12 cellular contexts compared by ENCODE assay signal in genomic region chr7:17532861-17533404, GRCh38.
DNase-seq lines count a peak whose midpoint lies in the region; ATAC-seq, FAIRE-seq and TF ChIP-seq lines count a peak whose summit lies in the region.
"Had no signal": no experiment of that assay in that cellular context is flagged by ENCODE, and none has a peak within 500 bp of the region (broad histone marks: within the 10 kb centered on the region; RNA-seq: fewer than 3 reads in every experiment).

No MANE protein-coding gene starts in this region.

- H3K9ac ChIP-seq in H1 (replicated peaks in 1 of 4; ENCODE audit: extremely low read depth in 1 of 4, low read depth in 3 of 4, low read length in 3 of 4): no peak overlapping the region
- H3K9ac ChIP-seq: neural progenitor cell had no signal

- no peaks in the 10 kb centered on the region for H3K27me3 ChIP-seq in H1 (replicated peaks in 1 of 4; ENCODE audit: control insufficient read depth in 3 of 4, extremely low read depth in 1 of 4, insufficient read depth in 3 of 4, low read length in 3 of 4)
- H3K27me3 ChIP-seq: neural progenitor cell had no signal

- TF ChIP-seq RAD21 in H1 (IDR thresholded peaks at IDR 0.05 in 1 of 2, conservative IDR thresholded peaks at IDR 0.05 in 1 of 2; ENCODE audit: low read depth in 2 of 2, low read length in 2 of 2): no peak

- H2AK5ac ChIP-seq in H1 (ENCODE audit: low read depth, low read length): no peak overlapping the region

- H3K4me3 ChIP-seq in H1 (ENCODE audit: extremely low read depth in 1 of 4, insufficient read depth in 2 of 4, low read depth in 3 of 4, low read length in 4 of 4): no peak overlapping the region
- H3K4me3 ChIP-seq: neural progenitor cell had no signal

- no peak overlapping the region for H3K27ac ChIP-seq in H1 (ENCODE audit: low read depth, low read length)
- H3K27ac ChIP-seq: neural progenitor cell had no signal

- H3K9me3 ChIP-seq in H1 (ENCODE audit: insufficient read depth in 2 of 2, low read depth in 1 of 2, low read length in 1 of 2): no peaks in the 10 kb centered on the region

- no peak for ATAC-seq in GM21526 (IDR thresholded peaks at IDR 0.05; ENCODE audit: low FRiP score, unreplicated experiment)
- ATAC-seq in HG02884 (IDR thresholded peaks at IDR 0.05; ENCODE audit: unreplicated experiment): no peak

- H4K20me1 ChIP-seq in H1 (replicated peaks in 1 of 2; ENCODE audit: control insufficient read depth in 1 of 2, insufficient read depth in 2 of 2, low read length in 2 of 2): no peaks in the 10 kb centered on the region

- peaks cover 3% of the 10 kb centered on the region for H3K9me3 Mint-ChIP-seq in osteocyte (ENCODE audit: unreplicated experiment)
- H3K9me3 Mint-ChIP-seq: neural progenitor cell had no signal

- no peak overlapping the region for H3K4me2 ChIP-seq in H1 (ENCODE audit: insufficient read depth in 1 of 2, low read depth in 2 of 2, low read length in 2 of 2)
- H3K4me2 ChIP-seq: neural progenitor cell had no signal

- no peak for TF ChIP-seq EP300 in H1 (IDR thresholded peaks at IDR 0.05; ENCODE audit: borderline replicate concordance in 1 of 2, low read depth in 2 of 2, low read length in 2 of 2)

- no peak overlapping the region for H3K14ac ChIP-seq in H1 (ENCODE audit: insufficient read length)

- H3K56ac ChIP-seq in H1 (replicated peaks; ENCODE audit: insufficient read length, low read depth, low read length): no peak overlapping the region

- H2BK120ac ChIP-seq in H1 (replicated peaks; ENCODE audit: low read depth, low read length): no peak overlapping the region

- peaks cover 6% of the 10 kb centered on the region for H3K36me3 Mint-ChIP-seq in osteocyte (ENCODE audit: unreplicated experiment)
- H3K36me3 Mint-ChIP-seq: neural progenitor cell had no signal

- no peaks in the 10 kb centered on the region for H3K27me3 Mint-ChIP-seq in osteocyte (ENCODE audit: unreplicated experiment)

- no peak overlapping the region for H4K5ac ChIP-seq in H1 (ENCODE audit: insufficient read length, low read depth, low read length)

- 94% methylated on average over 2 of the region's 2 CpGs; no CpG with 5 or more reads in 1 of the 2 experiments for WGBS in H1 (ENCODE audit: extremely low coverage in 1 of 2, insufficient coverage in 1 of 2, insufficient read length in 1 of 2, insufficient replicate concordance in 2 of 2, low coverage in 1 of 2, low lambda C conversion rate in 2 of 2, missing lambda C conversion rate in 1 of 2), 2 experiments

- POLR2A ChIA-PET in H1 (lab: Charles Lee; ENCODE audit: partially characterized antibody): no interaction called here

- H3K79me2 ChIP-seq in H1 (ENCODE audit: control insufficient read depth in 1 of 2, insufficient read depth in 2 of 2, low read length in 2 of 2): no peaks in the 10 kb centered on the region

- H3K23ac ChIP-seq in H1 (ENCODE audit: insufficient read length): no peak overlapping the region

- H3K23me2 ChIP-seq in H1 (ENCODE audit: low read depth, low read length): no peaks in the 10 kb centered on the region; the same call in 1 of the 2 replicates

- H3K4me3 Mint-ChIP-seq in osteocyte (ENCODE audit: unreplicated experiment): no peak overlapping the region
- H3K4me3 Mint-ChIP-seq: neural progenitor cell had no signal

- peaks cover 0 to 3% (median 0%) of the 10 kb centered on the region in 4 experiments; a peak in 1 of 7 replicates for H3K4me1 ChIP-seq in H1 (replicated peaks in 1 of 4; ENCODE audit: control insufficient read depth in 3 of 4, insufficient read depth in 4 of 4, low read length in 3 of 4)
- H3K4me1 ChIP-seq: neural progenitor cell had no signal

- H3K79me1 ChIP-seq in H1 (ENCODE audit: low read depth, low read length): no peaks in the 10 kb centered on the region

- TF ChIP-seq POLR2A in H1 (IDR thresholded peaks at IDR 0.05; ENCODE audit: control extremely low read depth in 1 of 2, low read depth in 2 of 2, low read length in 2 of 2): no peak

- DNase-seq in GM03348 (ENCODE audit: low spot score) (peak; percentile 79), NOMO-1 treated with DMSO at 0.1 percent for 48 hours (lab: John Stamatoyannopoulos, UW; ENCODE audit: unreplicated experiment) (peak; percentile 73), H1 (ENCODE audit: low read depth in 1 of 2, low spot score in 2 of 2) (no peak), osteocyte (ENCODE audit: extremely low spot score, unreplicated experiment) (no peak), NCI-H446 treated with DMSO at 0.1 percent for 48 hours (lab: John Stamatoyannopoulos, UW) (no peak), NCI-H774 (lab: John Stamatoyannopoulos, UW) (no peak)
- DNase-seq: activated CD4-positive, alpha-beta T cell treated with anti-CD3 and anti-CD28 coated beads, Interleukin-2, amount 50 U/mL, for 48 hours; DND-41; hippocampal formation had no signal

- H4K91ac ChIP-seq in H1 (replicated peaks; ENCODE audit: insufficient read length, low read length): no peak overlapping the region

- no peak overlapping the region for H2BK5ac ChIP-seq in H1 (ENCODE audit: low read depth, low read length)

- TF ChIP-seq CTCF in H1 (IDR thresholded peaks at IDR 0.05; ENCODE audit: control extremely low read depth in 1 of 3, insufficient read depth in 1 of 3, low read depth in 1 of 3, low read length in 3 of 3) (no peak), osteocyte (IDR thresholded peaks at IDR 0.05) (no peak)

- FAIRE-seq in H1 (lab: Jason Lieb, UNC): no peak

- H4K8ac ChIP-seq in H1 (ENCODE audit: extremely low read depth, insufficient read depth, low read length): no peak overlapping the region

- H3K4me1 Mint-ChIP-seq in osteocyte (ENCODE audit: unreplicated experiment): peaks cover 50% of the 10 kb centered on the region

- no peak overlapping the region for H3K4ac ChIP-seq in H1 (replicated peaks; ENCODE audit: insufficient read length, low read depth, low read length)

- no peaks in the 10 kb centered on the region for H3K36me3 ChIP-seq in H1 (ENCODE audit: control insufficient read depth in 2 of 4, insufficient read depth in 4 of 4, low read length in 3 of 4)
- H3K36me3 ChIP-seq: neural progenitor cell had no signal

- CTCF ChIA-PET in H1 (lab: Charles Lee; ENCODE audit: partially characterized antibody): interaction anchor here (1.0 to 2.2 kb wide), 3 partner anchors 14 to 642 kb away, joined by 3 to 7 read pairs (median 5); no protein-coding TSS in a partner anchor

- peak overlapping the region; percentile 39 for H3K27ac Mint-ChIP-seq in osteocyte (ENCODE audit: unreplicated experiment)
- H3K27ac Mint-ChIP-seq: neural progenitor cell had no signal

- H2BK15ac ChIP-seq in H1 (ENCODE audit: low read length): no peak overlapping the region

- 0 out of 2 replicates have a peak overlapping the region, but pooled peaks have one; percentile 17 for H2AFZ ChIP-seq in H1 (ENCODE audit: low read length)
- H2AFZ ChIP-seq: neural progenitor cell had no signal

- no peak overlapping the region for H2BK20ac ChIP-seq in H1 (ENCODE audit: low read length)

- no peak overlapping the region for H3K18ac ChIP-seq in H1 (ENCODE audit: extremely low read depth, low read length)

- no peak overlapping the region for H2BK12ac ChIP-seq in H1 (ENCODE audit: low read depth, low read length)

TF ChIP-seq in H1, 55 proteins besides CTCF, POLR2A, EP300 and RAD21:
- no peak for TF ChIP-seq ATF2 (IDR thresholded peaks at IDR 0.05; ENCODE audit: low read length)
- no peak for TF ChIP-seq BACH1 (IDR thresholded peaks at IDR 0.05; ENCODE audit: low read length)
- TF ChIP-seq CTBP2 (IDR thresholded peaks at IDR 0.05; ENCODE audit: borderline replicate concordance, insufficient read depth, insufficient read length, low read length): no peak
- no peak for TF ChIP-seq SIRT6 (IDR thresholded peaks at IDR 0.05; ENCODE audit: low read length)
- no peak for TF ChIP-seq CHD2 (IDR thresholded peaks at IDR 0.05; ENCODE audit: low read length)
- TF ChIP-seq SP2 (IDR thresholded peaks at IDR 0.05; ENCODE audit: low read length): no peak
- no peak for TF ChIP-seq KDM4A (IDR thresholded peaks at IDR 0.05; ENCODE audit: low read depth, low read length, severe bottlenecking)
- TF ChIP-seq RXRA (IDR thresholded peaks at IDR 0.05; ENCODE audit: insufficient read depth, low read depth, low read length): no peak
- TF ChIP-seq SUZ12 (IDR thresholded peaks at IDR 0.05; ENCODE audit: low read length): no peak
- no peak for TF ChIP-seq RFX5 (IDR thresholded peaks at IDR 0.05; ENCODE audit: borderline replicate concordance, low read depth, low read length)
- TF ChIP-seq CREB1 (IDR thresholded peaks at IDR 0.05): no peak
- no peak for TF ChIP-seq GTF2F1 (IDR thresholded peaks at IDR 0.05; ENCODE audit: borderline replicate concordance, low read depth, low read length)
- TF ChIP-seq SIX5 (IDR thresholded peaks at IDR 0.05; ENCODE audit: low read depth, low read length): no peak
- TF ChIP-seq TAF7 (optimal IDR thresholded peaks at IDR 0.05; ENCODE audit: borderline replicate concordance, low read depth, low read length): no peak
- TF ChIP-seq SP4 (IDR thresholded peaks at IDR 0.05; ENCODE audit: low read length): no peak
- TF ChIP-seq NRF1 (IDR thresholded peaks at IDR 0.05; ENCODE audit: low read depth, low read length): no peak
- no peak for TF ChIP-seq SRF (IDR thresholded peaks at IDR 0.05; ENCODE audit: low read depth, low read length)

Comparison
In these comparisons a context has a peak if more than half of its experiments do, and no peak if none do; other contexts are left out.
1. DNase-seq: peak in GM03348 (single experiment) and NOMO-1 treated with DMSO at 0.1 percent for 48 hours (single experiment); none in H1 (0 of 2), osteocyte (single experiment), NCI-H446 treated with DMSO at 0.1 percent for 48 hours (single experiment) and NCI-H774 (single experiment).